In genomic region chr11:124310746-124311145, GRCh38 we compare ENCODE assay signal across 1 cellular context.
TF ChIP-seq lines count a peak whose summit lies in the region.

No MANE protein-coding gene starts in this region.

TF ChIP-seq in endothelial cell of umbilical vein, 7 proteins besides CTCF, POLR2A, EP300 and RAD21:
- TF ChIP-seq EZH2 (IDR thresholded peaks at IDR 0.05; ENCODE audit: borderline replicate concordance, low read depth, low read length, severe bottlenecking) (no peak), MYC (IDR thresholded peaks at IDR 0.05; ENCODE audit: low read depth, low read length) (no peak), MAX (IDR thresholded peaks at IDR 0.05; ENCODE audit: insufficient read depth, insufficient read length) (no peak), FOS (IDR thresholded peaks at IDR 0.05; ENCODE audit: borderline replicate concordance, insufficient read depth, low read length) (peak; percentile 17), POLR2AphosphoS5 (IDR thresholded peaks at IDR 0.05; ENCODE audit: insufficient read depth, low read depth, low read length) (no peak), GATA2 (IDR thresholded peaks at IDR 0.05; ENCODE audit: insufficient read depth, insufficient read length, low read depth, low read length) (no peak), JUN (IDR thresholded peaks at IDR 0.05; ENCODE audit: borderline replicate concordance, insufficient read depth, insufficient read length, low read depth) (no peak)
